2 cellular contexts compared by ENCODE assay signal in genomic region chr19:54390942-54391577, GRCh38.
A peak's percentile ranks its signal among the peaks of the same experiment; 100 is the strongest.
TF ChIP-seq lines count a peak whose summit lies in the region.

No MANE protein-coding gene starts in this region.

TF ChIP-seq in A549, 52 proteins besides CTCF, POLR2A, EP300 and RAD21:
- no peak for TF ChIP-seq MAZ (IDR thresholded peaks at IDR 0.05; ENCODE audit: borderline replicate concordance, low read depth, low read length)
- no peak for TF ChIP-seq BHLHE40 (IDR thresholded peaks at IDR 0.05; ENCODE audit: low read depth, low read length)
- peak; percentile 58 for TF ChIP-seq SMC3 (IDR thresholded peaks at IDR 0.05)
- TF ChIP-seq CEBPB (IDR thresholded peaks at IDR 0.05) = no peak
- no peak for TF ChIP-seq KDM1A (IDR thresholded peaks at IDR 0.05; ENCODE audit: low read depth)

TF ChIP-seq in H1, 55 proteins besides CTCF, POLR2A, EP300 and RAD21:
- TF ChIP-seq SUZ12 (IDR thresholded peaks at IDR 0.05; ENCODE audit: low read length) (no peak), JUN (IDR thresholded peaks at IDR 0.05; ENCODE audit: low read depth, low read length) (no peak), KDM1A (IDR thresholded peaks at IDR 0.05; ENCODE audit: borderline replicate concordance, low read length) (no peak), JUND (IDR thresholded peaks at IDR 0.05; ENCODE audit: low read length) (no peak), ZNF274 (IDR thresholded peaks at IDR 0.05; ENCODE audit: borderline replicate concordance, extremely low read depth, low read length) (no peak), TCF12 (IDR thresholded peaks at IDR 0.05; ENCODE audit: low read depth, low read length) (no peak), RFX5 (IDR thresholded peaks at IDR 0.05; ENCODE audit: borderline replicate concordance, low read depth, low read length) (no peak), POU5F1 (IDR thresholded peaks at IDR 0.05; ENCODE audit: low read depth, low read length) (no peak), SAP30 (IDR thresholded peaks at IDR 0.05; ENCODE audit: insufficient read depth, insufficient replicate concordance, low read length) (no peak), SP1 (IDR thresholded peaks at IDR 0.05; ENCODE audit: low read depth, low read length) (no peak), SIRT6 (IDR thresholded peaks at IDR 0.05; ENCODE audit: low read length) (no peak), MAX (IDR thresholded peaks at IDR 0.05) (no peak)
